In the genomic region with DNA sequence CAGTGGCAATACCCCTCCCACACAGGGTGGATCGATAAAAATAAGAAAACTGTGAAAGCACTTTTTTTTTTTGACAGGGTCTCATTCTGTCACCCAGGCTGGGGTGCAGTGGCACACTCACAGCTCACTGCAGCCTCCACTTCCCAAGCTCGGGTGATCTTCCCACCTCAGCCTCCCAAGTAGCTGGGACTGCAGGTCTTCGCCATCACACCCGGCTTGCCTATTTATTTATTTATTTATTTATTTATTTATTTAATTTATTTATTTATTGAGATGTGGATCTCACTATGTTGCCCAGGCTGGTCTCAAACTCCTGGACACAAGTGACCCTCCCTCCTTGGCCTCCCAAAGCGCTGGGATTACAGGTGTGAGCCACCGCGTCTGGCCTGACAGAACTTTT, we compare ENCODE assay signal across 5 cellular contexts.
DNase-seq lines count a peak whose midpoint lies in the region; ATAC-seq, FAIRE-seq and TF ChIP-seq lines count a peak whose summit lies in the region.
"Not testable (repeated sequence)": the region's sequence is repeated elsewhere in the genome, so short reads cannot be mapped to it uniquely, and the experiment has no call there.

No MANE protein-coding gene starts in this region.

- CTCF ChIA-PET in A549 (lab: Yijun Ruan, JAX) = interaction anchor here (0.6 to 17.8 kb wide), 26 partner anchors 8 to 1813 kb away, joined by 3 to 414 read pairs (median 12); a partner anchor contains a TSS

- ATAC-seq in A549, Right ventricle myocardium inferior: not testable (repeated sequence)

- not testable (repeated sequence) for H3K27ac Mint-ChIP-seq in chondrocyte (ENCODE audit: unreplicated experiment)

- not testable (repeated sequence) for H3K27me3 ChIP-seq in osteoblast (ENCODE audit: insufficient read depth, low read length)
- peaks cover 0 to 65% (median 15%) of the 10 kb centered on the region in 7 donors for H3K27me3 ChIP-seq in spleen (replicated peaks in 1 of 7)

- not testable (repeated sequence) for H3K79me2 ChIP-seq in osteoblast (ENCODE audit: insufficient read depth, low read length)

- peaks cover 28% of the 10 kb centered on the region for H3K27me3 Mint-ChIP-seq in chondrocyte (ENCODE audit: low read depth)

- not testable (repeated sequence) for H3K4me3 ChIP-seq in A549; osteoblast (ENCODE audit: insufficient read depth, low read length); spleen

- H3K36me3 ChIP-seq in osteoblast (ENCODE audit: insufficient read depth, low read length); spleen: not testable (repeated sequence)

- TF ChIP-seq POLR2A in A549 (IDR thresholded peaks at IDR 0.05; ENCODE audit: low read length); spleen (IDR thresholded peaks at IDR 0.05): not testable (repeated sequence)

- H3K36me3 Mint-ChIP-seq in chondrocyte (ENCODE audit: low read depth) = not testable (repeated sequence)

- TF ChIP-seq RAD21 in A549 (conservative IDR thresholded peaks at IDR 0.05 in 1 of 2, IDR thresholded peaks at IDR 0.05 in 1 of 2) = not testable (repeated sequence)

- H3K4me1 Mint-ChIP-seq in chondrocyte (ENCODE audit: low read depth) = not testable (repeated sequence)

- TF ChIP-seq EP300 in A549 (IDR thresholded peaks at IDR 0.05) = not testable (repeated sequence)

- intact Hi-C loops in Right ventricle myocardium inferior (cut with DNase I) (loop anchor here (1.0 to 5.0 kb wide), 2 partner anchors 325 to 714 kb away; no protein-coding TSS in a partner anchor), spleen (cut with DNase I; ENCODE audit: low total_unique reads) (loop anchor here (5.0 kb wide), 2 partner anchors 324 to 714 kb away; a partner anchor contains a TSS)

- not testable (repeated sequence) for H4K20me1 ChIP-seq in osteoblast (ENCODE audit: insufficient read depth, low read length)

- POLR2A ChIA-PET in A549 (lab: Yijun Ruan, JAX) = not testable (repeated sequence)

- H3K4me1 ChIP-seq in A549; osteoblast (ENCODE audit: insufficient read depth, low read length); spleen: not testable (repeated sequence)

- not testable (repeated sequence) for H2AFZ ChIP-seq in osteoblast (ENCODE audit: low read length)

- H3K27ac ChIP-seq in A549; osteoblast (ENCODE audit: low read depth, low read length); spleen: not testable (repeated sequence)

- not testable (repeated sequence) for H3K9me3 Mint-ChIP-seq in chondrocyte (ENCODE audit: low read depth)

- not testable (repeated sequence) for H3K4me3 Mint-ChIP-seq in chondrocyte (ENCODE audit: unreplicated experiment)

- H3K4me2 ChIP-seq in A549; osteoblast (ENCODE audit: insufficient read depth, low read length): not testable (repeated sequence)

- WGBS in A549 (ENCODE audit: missing lambda C conversion rate) = 79% methylated on average over 7 of the region's 7 CpGs
- WGBS in spleen, 5 donors = 92 to 96% (median 94%) methylated on average over 7 of the region's 7 CpGs

- TF ChIP-seq CTCF in A549 (IDR thresholded peaks at IDR 0.05); chondrocyte (IDR thresholded peaks at IDR 0.05); osteoblast (IDR thresholded peaks at IDR 0.05; ENCODE audit: extremely low read depth, low read depth, low read length); spleen (IDR thresholded peaks at IDR 0.05 in 8 of 11, conservative IDR thresholded peaks at IDR 0.05 in 3 of 11): not testable (repeated sequence)

- peaks cover 15% of the 10 kb centered on the region; the same call in 1 of the 3 replicates for H3K9me3 ChIP-seq in A549
- H3K9me3 ChIP-seq in osteoblast (ENCODE audit: low read depth, low read length); spleen: not testable (repeated sequence)

- FAIRE-seq in A549 (lab: Jason Lieb, UNC) = not testable (repeated sequence)

- not testable (repeated sequence) for DNase-seq in A549 (ENCODE audit: low read depth in 1 of 2, low spot score in 1 of 2)
- peak; percentile 34 for DNase-seq in chondrocyte (ENCODE audit: low spot score)
- DNase-seq in Right ventricle myocardium inferior (ENCODE audit: missing footprints) = peak; percentile 17
- DNase-seq in osteoblast (ENCODE audit: insufficient read length, low spot score, missing footprints) = peak; percentile 18
- peak; percentile 21 for DNase-seq in spleen

TF ChIP-seq in A549, 52 proteins besides CTCF, POLR2A, EP300 and RAD21:
- peak; percentile 32 for TF ChIP-seq ZC3H11A (IDR thresholded peaks at IDR 0.05)
